Comparison of ENCODE assay signal across 17 cellular contexts in genomic region chr2:122083256-122084048, GRCh38.
A peak's percentile ranks its signal among the peaks of the same experiment; 100 is the strongest.
DNase-seq lines count a peak whose midpoint lies in the region; ATAC-seq and TF ChIP-seq lines count a peak whose summit lies in the region.
"Had no signal": no experiment of that assay in that cellular context is flagged by ENCODE, and none has a peak within 500 bp of the region (broad histone marks: within the 10 kb centered on the region; RNA-seq: fewer than 3 reads in every experiment).

No MANE protein-coding gene starts in this region.

- H3K9me3 ChIP-seq in esophagus muscularis mucosa (no peaks in the 10 kb centered on the region), upper lobe of right lung (no peaks in the 10 kb centered on the region)
- H3K9me3 ChIP-seq: Caco-2 had no signal

- H3K4me1 Mint-ChIP-seq in natural killer cell treated with Interleukin-12 subunit alpha and Interleukin-12 subunit beta and Interleukin-15 and Interleukin-18, amount 100 ng/mL, for 72 hours (ENCODE audit: low read depth in 2 of 2), result no peaks in the 10 kb centered on the region
- no peaks in the 10 kb centered on the region for H3K4me1 Mint-ChIP-seq in natural killer cell
- no peaks in the 10 kb centered on the region for H3K4me1 Mint-ChIP-seq in stimulated activated effector memory CD8-positive, alpha-beta T cell treated with anti-CD3 and anti-CD28 coated beads, Interleukin-12 subunit alpha, Interleukin-12 subunit beta, amount 100 ng/mL, for 72 hours
- H3K4me1 Mint-ChIP-seq: CD4-positive, CD25-positive, alpha-beta regulatory T cell had no signal

- H3K36me3 Mint-ChIP-seq in natural killer cell treated with Interleukin-12 subunit alpha and Interleukin-12 subunit beta and Interleukin-15 and Interleukin-18, amount 100 ng/mL, for 72 hours, result no peaks in the 10 kb centered on the region
- H3K36me3 Mint-ChIP-seq in natural killer cell, result no peaks in the 10 kb centered on the region
- no peaks in the 10 kb centered on the region for H3K36me3 Mint-ChIP-seq in stimulated activated effector memory CD8-positive, alpha-beta T cell treated with anti-CD3 and anti-CD28 coated beads, Interleukin-12 subunit alpha, Interleukin-12 subunit beta, amount 100 ng/mL, for 72 hours
- H3K36me3 Mint-ChIP-seq: CD4-positive, CD25-positive, alpha-beta regulatory T cell; CD8-positive, alpha-beta T cell had no signal

- H3K27me3 Mint-ChIP-seq in natural killer cell treated with Interleukin-12 subunit alpha and Interleukin-12 subunit beta and Interleukin-15 and Interleukin-18, amount 100 ng/mL, for 72 hours, result no peaks in the 10 kb centered on the region
- H3K27me3 Mint-ChIP-seq in natural killer cell (ENCODE audit: low read depth in 2 of 2), result no peaks in the 10 kb centered on the region

- no peak for TF ChIP-seq CTCF in natural killer cell (IDR thresholded peaks at IDR 0.05)
- TF ChIP-seq CTCF in esophagus muscularis mucosa (IDR thresholded peaks at IDR 0.05), result no peak
- no peak for TF ChIP-seq CTCF in upper lobe of right lung (IDR thresholded peaks at IDR 0.05)

- no peak overlapping the region for H3K27ac ChIP-seq in esophagus muscularis mucosa (replicated peaks in 1 of 4)
- no peak overlapping the region for H3K27ac ChIP-seq in upper lobe of right lung
- H3K27ac ChIP-seq: C4-2B, GM23248 had no signal

- DNase-seq in natural killer cell treated with Interleukin-12 subunit alpha and Interleukin-12 subunit beta and Interleukin-15 and Interleukin-18, amount 100 ng/mL, for 72 hours (ENCODE audit: low spot score), result no peak
- no peak for DNase-seq in natural killer cell
- peak; percentile 79 for DNase-seq in esophagus muscularis mucosa (ENCODE audit: extremely low spot score)
- no peak for DNase-seq in stimulated activated effector memory CD8-positive, alpha-beta T cell treated with anti-CD3 and anti-CD28 coated beads, Interleukin-12 subunit alpha, Interleukin-12 subunit beta, amount 100 ng/mL, for 72 hours (ENCODE audit: low spot score in 2 of 2)
- no peak for DNase-seq in upper lobe of right lung
- no peak for DNase-seq in A172 (ENCODE audit: low spot score)
- no peak for DNase-seq in HT-29 (ENCODE audit: low spot score)
- DNase-seq: 8988T; Caco-2; CD4-positive, CD25-positive, alpha-beta regulatory T cell; CD8-positive, alpha-beta T cell; DMS153; DND-41; GM23248; H9 had no signal

- peaks cover 5% of the 10 kb centered on the region for H3K9me3 Mint-ChIP-seq in natural killer cell treated with Interleukin-12 subunit alpha and Interleukin-12 subunit beta and Interleukin-15 and Interleukin-18, amount 100 ng/mL, for 72 hours
- peaks cover 0 to 5% of the 10 kb centered on the region in 2 donors for H3K9me3 Mint-ChIP-seq in natural killer cell
- peaks cover 4% of the 10 kb centered on the region for H3K9me3 Mint-ChIP-seq in stimulated activated effector memory CD8-positive, alpha-beta T cell treated with anti-CD3 and anti-CD28 coated beads, Interleukin-12 subunit alpha, Interleukin-12 subunit beta, amount 100 ng/mL, for 72 hours
- H3K9me3 Mint-ChIP-seq: CD8-positive, alpha-beta T cell; H9 had no signal

- TF ChIP-seq POLR2A in esophagus muscularis mucosa (IDR thresholded peaks at IDR 0.05; ENCODE audit: low read depth), result no peak

- ATAC-seq in natural killer cell treated with Interleukin-12 subunit alpha and Interleukin-12 subunit beta and Interleukin-15 and Interleukin-18, amount 100 ng/mL, for 72 hours, result peak; percentile 43 to 53
- ATAC-seq in natural killer cell, result no peak
- ATAC-seq in stimulated activated effector memory CD8-positive, alpha-beta T cell treated with anti-CD3 and anti-CD28 coated beads, Interleukin-12 subunit alpha, Interleukin-12 subunit beta, amount 100 ng/mL, for 72 hours, result peak; percentile 46
- no peak for ATAC-seq in upper lobe of right lung
- ATAC-seq: CD8-positive, alpha-beta T cell; HCT116 had no signal

- H3K4me1 ChIP-seq in esophagus muscularis mucosa, result no peaks in the 10 kb centered on the region
- no peaks in the 10 kb centered on the region for H3K4me1 ChIP-seq in upper lobe of right lung
- H3K4me1 ChIP-seq: Caco-2 had no signal

- H3K36me3 ChIP-seq in esophagus muscularis mucosa (no peaks in the 10 kb centered on the region), upper lobe of right lung (no peaks in the 10 kb centered on the region)

- TF ChIP-seq EP300 in esophagus muscularis mucosa (IDR thresholded peaks at IDR 0.05), result no peak

- no peak overlapping the region for H3K27ac Mint-ChIP-seq in natural killer cell treated with Interleukin-12 subunit alpha and Interleukin-12 subunit beta and Interleukin-15 and Interleukin-18, amount 100 ng/mL, for 72 hours
- H3K27ac Mint-ChIP-seq in natural killer cell, result no peak overlapping the region
- H3K27ac Mint-ChIP-seq in stimulated activated effector memory CD8-positive, alpha-beta T cell treated with anti-CD3 and anti-CD28 coated beads, Interleukin-12 subunit alpha, Interleukin-12 subunit beta, amount 100 ng/mL, for 72 hours, result no peak overlapping the region
- H3K27ac Mint-ChIP-seq: CD4-positive, CD25-positive, alpha-beta regulatory T cell; CD8-positive, alpha-beta T cell; H9 had no signal

- H3K27me3 ChIP-seq in esophagus muscularis mucosa, result no peaks in the 10 kb centered on the region
- no peaks in the 10 kb centered on the region for H3K27me3 ChIP-seq in upper lobe of right lung

- WGBS in esophagus muscularis mucosa, result 93% methylated on average over 4 of the region's 4 CpGs

- no peak overlapping the region for H3K4me3 ChIP-seq in esophagus muscularis mucosa
- no peak overlapping the region for H3K4me3 ChIP-seq in upper lobe of right lung
- H3K4me3 ChIP-seq: GM23248 had no signal

- intact Hi-C loops in natural killer cell (cut with micrococcal nuclease), result no loop called here
- intact Hi-C loops in esophagus muscularis mucosa (cut with DNase I), result no loop called here
- intact Hi-C loops in upper lobe of right lung (cut with DNase I), result no loop called here

- no peak overlapping the region for H3K4me3 Mint-ChIP-seq in natural killer cell treated with Interleukin-12 subunit alpha and Interleukin-12 subunit beta and Interleukin-15 and Interleukin-18, amount 100 ng/mL, for 72 hours
- no peak overlapping the region for H3K4me3 Mint-ChIP-seq in natural killer cell
- no peak overlapping the region for H3K4me3 Mint-ChIP-seq in stimulated activated effector memory CD8-positive, alpha-beta T cell treated with anti-CD3 and anti-CD28 coated beads, Interleukin-12 subunit alpha, Interleukin-12 subunit beta, amount 100 ng/mL, for 72 hours
- H3K4me3 Mint-ChIP-seq: CD4-positive, CD25-positive, alpha-beta regulatory T cell; CD8-positive, alpha-beta T cell; H9 had no signal

Comparison
In these comparisons a context has a peak if more than half of its experiments do, and no peak if none do; other contexts are left out.
1. ATAC-seq: peak in natural killer cell treated with Interleukin-12 subunit alpha and Interleukin-12 subunit beta and Interleukin-15 and Interleukin-18, amount 100 ng/mL, for 72 hours (2 of 2) and stimulated activated effector memory CD8-positive, alpha-beta T cell treated with anti-CD3 and anti-CD28 coated beads, Interleukin-12 subunit alpha, Interleukin-12 subunit beta, amount 100 ng/mL, for 72 hours (single experiment); none in natural killer cell (0 of 3) and upper lobe of right lung (single experiment).